Comparison of ENCODE assay signal across 30 cellular contexts in the genomic region with DNA sequence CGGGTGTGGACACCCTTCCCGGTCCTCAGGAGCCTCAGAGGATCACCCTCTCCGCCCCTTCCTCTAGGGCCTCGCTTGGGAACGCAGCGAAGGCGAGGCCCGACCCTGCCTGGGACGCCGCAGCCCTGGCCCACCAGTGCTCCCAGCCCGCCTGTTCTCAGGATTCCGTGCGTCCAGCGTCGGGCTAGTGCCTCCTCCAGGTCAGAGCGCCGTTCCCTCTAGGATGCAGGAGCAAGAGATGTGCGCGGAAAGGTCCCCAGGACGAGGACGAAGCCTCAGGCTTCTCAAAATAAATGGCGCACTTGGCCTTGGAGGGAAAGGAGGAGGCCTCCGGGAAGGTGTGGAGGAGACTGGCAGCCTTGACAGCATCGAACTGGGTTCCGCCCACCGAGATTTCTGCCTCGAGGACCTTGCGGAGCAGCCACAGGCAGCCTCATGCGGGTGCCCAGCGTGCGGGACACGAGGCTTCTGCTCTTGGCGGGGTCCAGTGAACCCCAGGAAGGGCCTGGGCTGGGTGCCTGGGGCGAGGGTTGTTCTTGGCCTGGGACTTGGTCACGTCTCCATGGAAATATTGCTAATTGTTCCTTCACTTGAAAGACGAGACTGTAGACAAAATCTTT. TPM values are rescaled to one million over a fixed set of nuclear protein-coding genes. Genes with fewer than 3 reads are reported as not detected.
"Had no signal": no experiment of that assay in that cellular context is flagged by ENCODE, and none has a peak within 500 bp of the region (broad histone marks: within the 10 kb centered on the region; RNA-seq: fewer than 3 reads in every experiment).

No MANE protein-coding gene starts in this region.

- H3K27ac ChIP-seq: dorsolateral prefrontal cortex, epithelial cell of prostate, gastrocnemius medialis, left lung, ovary, psoas muscle, sigmoid colon, stomach, thoracic aorta, transverse colon, vagina had no signal

- H3K9me3 ChIP-seq: gastrocnemius medialis, left lung, ovary, psoas muscle, sigmoid colon, stomach, thoracic aorta, transverse colon, vagina had no signal

- H3K27me3 ChIP-seq: gastrocnemius medialis, left lung, ovary, sigmoid colon, transverse colon, vagina had no signal

- ATAC-seq: esophagus mucosa; gastrocnemius medialis; left lung; naive thymus-derived CD8-positive, alpha-beta T cell; psoas muscle; right cardiac atrium; stimulated activated effector memory CD8-positive, alpha-beta T cell treated with anti-CD3 and anti-CD28 coated beads, Interleukin-12 subunit alpha, Interleukin-12 subunit beta, amount 100 ng/mL, for 72 hours had no signal

- H3K4me3 ChIP-seq: dorsolateral prefrontal cortex, gastrocnemius medialis, left lung, ovary, psoas muscle, sigmoid colon, stomach, thoracic aorta, transverse colon, vagina had no signal

- H3K4me1 ChIP-seq: gastrocnemius medialis, left lung, psoas muscle, sigmoid colon, transverse colon, vagina had no signal

- H3K36me3 ChIP-seq: gastrocnemius medialis, left lung, ovary, sigmoid colon, stomach, thoracic aorta, transverse colon, vagina had no signal

- DNase-seq: dorsolateral prefrontal cortex; effector CD4-positive, alpha-beta T cell; foreskin fibroblast; gastrocnemius medialis; head of caudate nucleus; left cardiac atrium; left lung; naive thymus-derived CD8-positive, alpha-beta T cell; nephron progenitor cell; occipital lobe; ovary; psoas muscle; right cardiac atrium; sigmoid colon; stimulated activated CD4-positive, alpha-beta T cell treated with anti-CD3 and anti-CD28 coated beads, Interleukin-2, amount 100 ng/mL, for 24 hours; stimulated activated CD4-positive, alpha-beta T cell treated with anti-CD3 and anti-CD28 coated beads, Interleukin-4, amount 100 ng/mL, for 24 hours; stimulated activated naive CD4-positive, alpha-beta T cell treated with Interleukin-2 at 50 U/mL for 16 hours; stomach; transverse colon had no signal

- FAIRE-seq: colon, islet of Langerhans had no signal

RNA-seq across cellular contexts. Expression of a gene that starts 35.1 kb away (rescaled TPM):
- total RNA-seq: dorsolateral prefrontal cortex; glomerular endothelial cell; left lung; lung microvascular endothelial cell; mesenteric fat pad; naive thymus-derived CD8-positive, alpha-beta T cell; occipital lobe; thoracic aorta; ureter had no signal
- polyA plus RNA-seq: naive thymus-derived CD8-positive, alpha-beta T cell; ovary had no signal
